In genomic region chr13:95247857-95248256, GRCh38 we compare ENCODE assay signal across 1 cellular context.
TF ChIP-seq lines count a peak whose summit lies in the region.

No MANE protein-coding gene starts in this region.

TF ChIP-seq in K562, 482 proteins besides CTCF, POLR2A, EP300 and RAD21 (continued from another document):
- TF ChIP-seq ZNF655 (CRISPR knock-in tag; IDR thresholded peaks at IDR 0.05) (no peak), RFX7 (CRISPR knock-in tag; IDR thresholded peaks at IDR 0.05) (no peak), IRF2 (CRISPR knock-in tag; IDR thresholded peaks at IDR 0.05) (no peak), FOXM1 (IDR thresholded peaks at IDR 0.05; ENCODE audit: low read depth) (no peak), FOXM1 (CRISPR knock-in tag; IDR thresholded peaks at IDR 0.05; ENCODE audit: low read depth) (no peak), ZSCAN32 (CRISPR knock-in tag; IDR thresholded peaks at IDR 0.05) (no peak), ZNF57 (CRISPR knock-in tag; IDR thresholded peaks at IDR 0.05) (no peak), MAZ (CRISPR knock-in tag; conservative IDR thresholded peaks at IDR 0.05 in 1 of 2, IDR thresholded peaks at IDR 0.05 in 1 of 2) (no peak), ZNF764 (CRISPR knock-in tag; IDR thresholded peaks at IDR 0.05; ENCODE audit: low read depth) (no peak), RFX5 (IDR thresholded peaks at IDR 0.05; ENCODE audit: low read depth, low read length) (no peak), CLOCK (CRISPR knock-in tag; IDR thresholded peaks at IDR 0.05; ENCODE audit: borderline replicate concordance) (no peak), TFAP4 (CRISPR knock-in tag; IDR thresholded peaks at IDR 0.05; ENCODE audit: borderline replicate concordance) (no peak), KHSRP (IDR thresholded peaks at IDR 0.05) (no peak), FOXK2 (conservative IDR thresholded peaks at IDR 0.05 in 1 of 2, IDR thresholded peaks at IDR 0.05 in 1 of 2; ENCODE audit: low read depth in 2 of 2) (no peak), SMARCA4 (IDR thresholded peaks at IDR 0.05) (peak; percentile 54; the same call in 1 of the 2 replicates), FIP1L1 (IDR thresholded peaks at IDR 0.05; ENCODE audit: low read depth, low read length, poor library complexity, severe bottlenecking) (no peak)
